Comparison of ENCODE assay signal across 8 cellular contexts in the genomic region with DNA sequence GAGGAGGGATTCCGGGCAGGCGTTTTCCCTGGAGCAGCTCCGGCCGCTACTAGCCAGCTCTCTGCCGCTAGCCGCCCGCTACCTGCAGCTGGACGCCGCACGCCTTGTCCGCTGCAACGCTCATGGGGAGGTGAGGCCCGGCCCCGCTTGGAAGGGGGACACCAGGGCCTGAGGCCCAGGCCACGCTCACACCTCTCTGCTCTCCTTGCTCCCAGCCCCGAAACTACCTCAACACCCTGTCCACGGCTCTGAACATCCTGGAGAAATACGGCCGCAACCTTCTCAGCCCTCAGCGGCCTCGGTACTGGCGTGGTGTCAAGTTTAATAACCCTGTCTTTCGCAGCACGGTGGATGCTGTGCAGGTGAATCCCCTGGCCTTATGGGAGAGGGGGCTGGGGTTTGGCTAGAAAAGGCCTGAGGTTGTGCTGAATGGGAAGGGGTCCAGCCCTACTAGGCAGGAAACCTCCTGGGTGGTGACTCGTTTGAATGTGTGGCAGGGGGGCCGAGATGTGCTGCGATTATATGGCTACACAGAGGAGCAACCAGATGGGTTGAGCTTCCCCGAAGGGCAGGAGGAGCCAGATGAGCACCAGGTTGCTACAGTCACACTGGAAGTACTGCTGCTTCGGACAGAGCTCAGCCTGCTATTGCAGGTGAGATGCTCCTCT. TPM values are rescaled to one million over a fixed set of nuclear protein-coding genes. Genes with fewer than 3 reads are reported as not detected.
DNase-seq lines count a peak whose midpoint lies in the region; ATAC-seq and TF ChIP-seq lines count a peak whose summit lies in the region.

No MANE protein-coding gene starts in this region.

- ATAC-seq in GM18907 (IDR thresholded peaks at IDR 0.05; ENCODE audit: unreplicated experiment) (peak; percentile 3), HG03432 (IDR thresholded peaks at IDR 0.05; ENCODE audit: unreplicated experiment) (no peak), GM19351 (IDR thresholded peaks at IDR 0.05; ENCODE audit: unreplicated experiment) (no peak)

- H3K36me3 ChIP-seq in SJSA1 = peaks cover 79% of the 10 kb centered on the region

- H3K4me3 ChIP-seq in SJSA1 = peak overlapping the region; percentile 86
- H3K4me3 ChIP-seq in fibroblast of villous mesenchyme (ENCODE audit: low read depth, low read length) = peak overlapping the region; percentile 87
- peak overlapping the region; percentile 89 for H3K4me3 ChIP-seq in skeletal muscle cell (ENCODE audit: low read depth, low read length)

- no peaks in the 10 kb centered on the region for H3K27me3 ChIP-seq in SJSA1 (replicated peaks)

- H3K4me1 ChIP-seq in SJSA1 (replicated peaks) = peaks cover 23% of the 10 kb centered on the region

- H3K27ac ChIP-seq in SJSA1 = no peak overlapping the region

- TF ChIP-seq CTCF in fibroblast of villous mesenchyme (IDR thresholded peaks at IDR 0.05; ENCODE audit: insufficient read depth, low read depth, low read length) = no peak

- H3K9me3 ChIP-seq in SJSA1 (replicated peaks) = no peaks in the 10 kb centered on the region

- no peak for DNase-seq in SJSA1 (ENCODE audit: low read depth in 1 of 2, low spot score in 2 of 2)
- DNase-seq in fibroblast of villous mesenchyme (ENCODE audit: low read depth) = no peak
- no peak for DNase-seq in skeletal muscle cell (ENCODE audit: low read depth)
- no peak for DNase-seq in stimulated activated CD4-positive, alpha-beta T cell treated with anti-CD3 and anti-CD28 coated beads, Interleukin-4, amount 100 ng/mL, for 24 hours
- no peak for DNase-seq in stimulated activated CD4-positive, alpha-beta T cell treated with anti-CD3 and anti-CD28 coated beads, Interleukin-12 subunit alpha, Interleukin-12 subunit beta, amount 100 ng/mL, for 4 hours

RNA-seq across cellular contexts. Expression of a gene that starts 0.6 kb away (rescaled TPM):
- 40.3 and 135 TPM in 2 replicates for total RNA-seq in SJSA1 (2014; rRNA removed; shearing (Covaris generic))
- total RNA-seq in fibroblast of villous mesenchyme = 37.4 and 38.0 TPM in 2 replicates

RNA-seq across cellular contexts. Expression of a gene that starts 1.5 kb away (rescaled TPM):
- total RNA-seq in SJSA1 (2014; rRNA removed; shearing (Covaris generic)) = 161 and 167 TPM in 2 replicates
- 141 and 151 TPM in 2 replicates for total RNA-seq in fibroblast of villous mesenchyme

RNA-seq across cellular contexts. Expression of a gene that starts 6.5 kb away (rescaled TPM):
- total RNA-seq in SJSA1 (2014; rRNA removed; shearing (Covaris generic)) = 11.1 and 24.5 TPM in 2 replicates
- total RNA-seq in fibroblast of villous mesenchyme = 9.9 and 17.4 TPM in 2 replicates

RNA-seq across cellular contexts. Expression of a gene that starts 11.9 kb away (rescaled TPM):
- 168 and 199 TPM in 2 replicates for total RNA-seq in SJSA1 (2014; rRNA removed; shearing (Covaris generic))
- 95.7 and 147 TPM in 2 replicates for total RNA-seq in fibroblast of villous mesenchyme

RNA-seq across cellular contexts. Expression of a gene that starts 13.2 kb away (rescaled TPM):
- total RNA-seq in SJSA1 (2014; rRNA removed; shearing (Covaris generic)) = 21.8 and 24.3 TPM in 2 replicates
- total RNA-seq in fibroblast of villous mesenchyme = 67.6 and 96.7 TPM in 2 replicates
